Comparison of ENCODE assay signal across 9 cellular contexts in the genomic region with DNA sequence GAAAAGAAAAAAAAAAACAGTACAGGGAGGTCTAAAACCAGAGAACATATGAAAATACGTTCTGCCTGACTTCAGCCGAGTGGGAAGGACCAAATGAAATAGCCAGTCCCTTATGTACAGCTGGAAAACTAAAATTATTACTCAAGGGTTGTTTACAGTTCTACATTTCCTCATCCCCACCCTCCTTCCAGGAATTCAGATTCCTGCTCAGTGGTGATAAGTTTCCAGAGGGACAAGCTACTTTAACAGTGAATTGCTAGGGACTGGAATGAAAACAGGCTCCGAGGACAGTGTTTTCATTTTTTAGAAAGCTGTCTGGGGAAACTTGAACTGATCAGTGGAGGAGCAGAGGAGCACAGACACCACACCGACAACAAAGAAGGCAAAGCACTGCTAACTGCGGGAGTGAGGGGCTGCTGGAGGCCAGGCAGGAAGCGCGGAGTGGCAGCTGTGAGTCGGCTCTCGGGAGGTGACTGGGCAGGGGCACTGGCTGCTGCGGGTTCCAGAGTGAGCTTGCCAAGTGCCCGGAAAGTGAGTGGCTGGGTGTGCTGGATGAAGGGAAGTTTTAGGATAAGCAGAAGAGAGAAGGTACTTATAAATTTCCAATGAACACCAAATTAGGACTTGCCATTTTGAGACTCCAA.
DNase-seq lines count a peak whose midpoint lies in the region; ATAC-seq and TF ChIP-seq lines count a peak whose summit lies in the region.
"Had no signal": no experiment of that assay in that cellular context is flagged by ENCODE, and none has a peak within 500 bp of the region (broad histone marks: within the 10 kb centered on the region; RNA-seq: fewer than 3 reads in every experiment).

No MANE protein-coding gene starts in this region.

- peaks cover 55% of the 10 kb centered on the region for H3K4me1 Mint-ChIP-seq in HFFc6 (ENCODE audit: low read depth)

- H3K36me3 Mint-ChIP-seq in HFFc6 (ENCODE audit: low read depth) = peaks cover 36% of the 10 kb centered on the region

- H3K9me3 ChIP-seq in liver (ENCODE audit: control insufficient read depth in 4 of 4, low read length in 3 of 4) (no peaks in the 10 kb centered on the region), smooth muscle cell (replicated peaks; ENCODE audit: low read depth) (no peaks in the 10 kb centered on the region)

- H3F3A ChIP-seq in smooth muscle cell (ENCODE audit: low read depth) = no peaks in the 10 kb centered on the region

- H4K20me1 ChIP-seq in smooth muscle cell (ENCODE audit: low read depth) = no peaks in the 10 kb centered on the region

- WGBS in liver = 69% methylated on average over 11 of the region's 11 CpGs
- WGBS in smooth muscle cell (ENCODE audit: low lambda C conversion rate) = 41% methylated on average over 11 of the region's 11 CpGs

- ATAC-seq in GM21529 (IDR thresholded peaks at IDR 0.05; ENCODE audit: unreplicated experiment) = no peak
- ATAC-seq in HG03039 (IDR thresholded peaks at IDR 0.05; ENCODE audit: unreplicated experiment) = no peak
- ATAC-seq in GM21619 (IDR thresholded peaks at IDR 0.05; ENCODE audit: unreplicated experiment) = no peak

- no peak overlapping the region for H3K9ac ChIP-seq in liver (ENCODE audit: low read depth in 1 of 2, low read length in 2 of 2)
- H3K9ac ChIP-seq in smooth muscle cell (ENCODE audit: low read depth) = no peak overlapping the region

- H3K27me3 ChIP-seq in liver (ENCODE audit: control insufficient read depth in 4 of 4, insufficient read depth in 4 of 4, low read length in 3 of 4) (no peaks in the 10 kb centered on the region), smooth muscle cell (ENCODE audit: low read depth) (no peaks in the 10 kb centered on the region)

- in situ Hi-C loops in ACHN (cut with HindIII; ENCODE audit: low pct_ligation_motif_present, low pct_unique_long_range_greater_than_20kb, low sequenced_read_pairs) = no loop called here

- no peak overlapping the region for H2AFZ ChIP-seq in smooth muscle cell (ENCODE audit: low read depth)

- H3K9me3 Mint-ChIP-seq in HFFc6 = no peaks in the 10 kb centered on the region

- DNase-seq in HFFc6 (no peak), dermis blood vessel endothelial cell (peak; percentile 54), smooth muscle cell (lab: John Stamatoyannopoulos, UW; ENCODE audit: unreplicated experiment) (no peak), ACHN (no peak)
- DNase-seq: EL had no signal

- no peaks in the 10 kb centered on the region for H3K27me3 Mint-ChIP-seq in HFFc6 (ENCODE audit: insufficient read depth)

- H3K4me3 Mint-ChIP-seq in HFFc6 = peak overlapping the region; percentile 7; the same call in 1 of the 2 replicates

- no peak overlapping the region for H3K4me3 ChIP-seq in liver (ENCODE audit: low read depth in 1 of 3, low read length in 3 of 3)
- H3K4me3 ChIP-seq in smooth muscle cell = no peak overlapping the region

- peak overlapping the region; percentile 72 for H3K4me2 ChIP-seq in smooth muscle cell

- H3K79me2 ChIP-seq in smooth muscle cell (ENCODE audit: low read depth) = no peaks in the 10 kb centered on the region

- H3K4me1 ChIP-seq in liver (ENCODE audit: control insufficient read depth in 4 of 4, insufficient read depth in 4 of 4, low read length in 3 of 4) (peaks cover 0 to 7% (median 3%) of the 10 kb centered on the region in 4 donors), smooth muscle cell (ENCODE audit: low read depth) (no peaks in the 10 kb centered on the region)

- no peak for TF ChIP-seq CTCF in HFFc6 (IDR thresholded peaks at IDR 0.05)
- TF ChIP-seq CTCF in liver (IDR thresholded peaks at IDR 0.05; ENCODE audit: low read depth, low read length, missing input control) = no peak
- TF ChIP-seq CTCF in smooth muscle cell (IDR thresholded peaks at IDR 0.05; ENCODE audit: borderline replicate concordance, insufficient read depth, poor library complexity, severe bottlenecking) = no peak

- H3K27ac ChIP-seq in liver (ENCODE audit: low read depth in 1 of 2, low read length in 2 of 2) = peak overlapping the region; percentile 58 to 64
- peak overlapping the region; percentile 64 for H3K27ac ChIP-seq in smooth muscle cell (ENCODE audit: low read depth)

- H3K27ac Mint-ChIP-seq in HFFc6 = no peak overlapping the region

- H3K36me3 ChIP-seq in liver (ENCODE audit: control insufficient read depth in 4 of 4, insufficient read depth in 3 of 4, low read depth in 1 of 4, low read length in 3 of 4) (peaks cover 9 to 60% (median 50%) of the 10 kb centered on the region in 4 donors), smooth muscle cell (ENCODE audit: low read depth) (peaks cover 14% of the 10 kb centered on the region)

- peak; percentile 30 to 36 for TF ChIP-seq RAD21 in liver (IDR thresholded peaks at IDR 0.05)

TF ChIP-seq in liver, 16 proteins besides CTCF, POLR2A, EP300 and RAD21:
- TF ChIP-seq NR2F2 (IDR thresholded peaks at IDR 0.05) = peak; percentile 50
- TF ChIP-seq FOXA2 (IDR thresholded peaks at IDR 0.05) = no peak
- no peak for TF ChIP-seq TAF1 (conservative IDR thresholded peaks at IDR 0.05)
